1 cellular context compared by ENCODE assay signal in the genomic region with DNA sequence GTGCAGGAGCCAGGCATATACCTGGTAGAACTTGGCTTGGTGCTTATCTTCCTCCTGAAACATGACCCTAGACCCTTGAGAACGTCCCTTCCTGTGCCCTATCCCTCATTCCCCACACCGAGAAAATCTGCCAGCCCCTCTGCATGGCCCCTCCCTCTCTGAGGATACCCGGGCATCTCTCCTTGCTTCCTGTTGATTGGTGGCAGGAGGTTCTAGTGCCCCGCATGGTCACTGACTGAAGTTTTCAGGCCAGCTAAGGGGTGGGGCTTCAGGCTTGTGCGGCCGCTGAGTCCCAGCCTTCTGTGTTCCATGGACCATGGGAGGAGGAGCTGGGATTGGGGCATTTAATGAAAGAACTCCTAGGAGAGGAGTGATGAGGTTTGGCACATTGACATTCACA.
TF ChIP-seq lines count a peak whose summit lies in the region.

No MANE protein-coding gene starts in this region.

TF ChIP-seq in H1, 55 proteins besides CTCF, POLR2A, EP300 and RAD21:
- TF ChIP-seq KDM4A (IDR thresholded peaks at IDR 0.05; ENCODE audit: low read depth, low read length, severe bottlenecking) (no peak), EZH2 (IDR thresholded peaks at IDR 0.05; ENCODE audit: low read depth, low read length, severe bottlenecking) (no peak), JUND (IDR thresholded peaks at IDR 0.05; ENCODE audit: low read length) (no peak), GABPA (IDR thresholded peaks at IDR 0.05; ENCODE audit: borderline replicate concordance, insufficient read depth, low read length) (no peak), CREB1 (IDR thresholded peaks at IDR 0.05) (no peak), SP4 (IDR thresholded peaks at IDR 0.05; ENCODE audit: low read length) (no peak), RXRA (IDR thresholded peaks at IDR 0.05; ENCODE audit: insufficient read depth, low read depth, low read length) (no peak), SIX5 (IDR thresholded peaks at IDR 0.05; ENCODE audit: low read depth, low read length) (no peak), RFX5 (IDR thresholded peaks at IDR 0.05; ENCODE audit: borderline replicate concordance, low read depth, low read length) (no peak), NANOG (IDR thresholded peaks at IDR 0.05; ENCODE audit: insufficient read depth, low read depth, low read length, poor library complexity, severe bottlenecking) (no peak)
- TF ChIP-seq, protein P1, sequence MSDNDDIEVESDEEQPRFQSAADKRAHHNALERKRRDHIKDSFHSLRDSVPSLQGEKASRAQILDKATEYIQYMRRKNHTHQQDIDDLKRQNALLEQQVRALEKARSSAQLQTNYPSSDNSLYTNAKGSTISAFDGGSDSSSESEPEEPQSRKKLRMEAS (IDR thresholded peaks at IDR 0.05), result no peak
TF ChIP-seq in H1: peak in this region for 0.
